Comparison of ENCODE assay signal across 9 cellular contexts in the genomic region with DNA sequence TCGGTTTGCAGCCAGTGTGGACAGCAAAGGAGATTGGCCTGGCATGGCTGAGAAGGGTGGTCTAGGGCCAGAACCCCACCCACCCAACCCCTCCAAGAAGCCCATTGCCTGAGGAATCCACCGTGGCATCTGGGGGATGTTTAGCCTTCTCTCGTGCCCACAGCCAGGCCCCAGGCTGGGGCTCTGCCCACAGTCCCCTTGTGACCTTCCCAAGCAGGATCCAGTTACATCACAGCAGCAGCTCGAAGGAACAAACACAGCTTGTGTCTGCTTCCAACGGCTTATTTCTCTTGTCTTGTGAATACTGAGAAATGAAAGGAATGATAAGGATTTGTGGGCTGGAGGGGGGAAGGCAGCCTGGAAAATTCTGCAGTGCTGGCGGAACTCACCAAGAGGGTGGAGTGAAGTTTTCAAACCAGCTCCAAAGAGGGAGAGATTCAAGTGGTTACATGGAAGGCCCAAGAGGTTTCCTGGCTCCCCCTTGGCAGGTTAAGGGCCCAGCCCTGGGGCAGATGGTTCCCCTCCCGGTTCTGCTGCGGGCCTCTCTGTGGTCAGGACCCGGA.
A peak's percentile ranks its signal among the peaks of the same experiment; 100 is the strongest.
DNase-seq lines count a peak whose midpoint lies in the region; ATAC-seq, FAIRE-seq and TF ChIP-seq lines count a peak whose summit lies in the region.
"Had no signal": no experiment of that assay in that cellular context is flagged by ENCODE, and none has a peak within 500 bp of the region (broad histone marks: within the 10 kb centered on the region; RNA-seq: fewer than 3 reads in every experiment).

No MANE protein-coding gene starts in this region.

- FAIRE-seq in K562 (lab: Jason Lieb, UNC): no peak

- no peak for TF ChIP-seq RAD21 in K562 (CRISPR knock-in tag; conservative IDR thresholded peaks at IDR 0.05 in 1 of 2, IDR thresholded peaks at IDR 0.05 in 1 of 2)

- in situ Hi-C loops in K562 (cut with MboI): no loop called here

- TF ChIP-seq POLR2A in K562 (conservative IDR thresholded peaks at IDR 0.05) (no peak), stomach (IDR thresholded peaks at IDR 0.05) (no peak)

- H3K4me1 ChIP-seq in K562 (replicated peaks in 1 of 2; ENCODE audit: control insufficient read depth in 2 of 2, insufficient read depth in 2 of 2, low read length in 2 of 2): peaks cover 3 to 41% of the 10 kb centered on the region in 2 experiments; a peak in 4 of 5 replicates
- H3K4me1 ChIP-seq in stomach: peaks cover 0 to 42% (median 18%) of the 10 kb centered on the region in 4 donors

- H3K79me2 ChIP-seq in K562 (ENCODE audit: control insufficient read depth, insufficient read depth, low read length): no peaks in the 10 kb centered on the region

- POLR2A ChIA-PET in K562 (lab: Yijun Ruan, JAX): interaction anchor here (1.0 to 1.4 kb wide), 4 partner anchors 15 to 80 kb away, joined by 4 to 6 read pairs (median 4); no protein-coding TSS in a partner anchor

- H3K27me3 ChIP-seq in K562 (ENCODE audit: control insufficient read depth in 2 of 2, insufficient read depth in 2 of 2, low read length in 2 of 2): no peaks in the 10 kb centered on the region
- no peaks in the 10 kb centered on the region for H3K27me3 ChIP-seq in layer of hippocampus (ENCODE audit: control insufficient read depth, insufficient read depth, low read length)
- H3K27me3 ChIP-seq in stomach: no peaks in the 10 kb centered on the region

- H3K9me1 ChIP-seq in K562 (ENCODE audit: control insufficient read depth, insufficient read depth, low read length): no peaks in the 10 kb centered on the region

- CTCF ChIA-PET in K562 (lab: Yijun Ruan, JAX; ENCODE audit: low intra/inter-chr PET ratio): no interaction called here

- peak overlapping the region; percentile 83 for H2AFZ ChIP-seq in K562 (ENCODE audit: low read depth, low read length)

- H4K20me1 ChIP-seq in K562 (replicated peaks; ENCODE audit: control insufficient read depth, insufficient read depth, low read length): no peaks in the 10 kb centered on the region

- WGBS in K562 (ENCODE audit: insufficient coverage, low coverage, missing lambda C conversion rate): 47% methylated on average over 8 of the region's 9 CpGs
- WGBS in stomach, 5 donors: 41 to 54% (median 49%) methylated on average over 8 to 9 of the region's 9 CpGs

- H3K4me3 ChIP-seq in K562 (no peak overlapping the region), stomach (no peak overlapping the region)

- TF ChIP-seq EP300 in K562 (IDR thresholded peaks at IDR 0.05; ENCODE audit: low read length) (no peak), stomach (IDR thresholded peaks at IDR 0.05) (peak; percentile 65)

- peak overlapping the region in 1 of 2 experiments; percentile 84; a peak in 2 of 4 replicates for H3K9ac ChIP-seq in K562 (ENCODE audit: insufficient read depth in 1 of 2, low read depth in 2 of 2, low read length in 2 of 2)

- no TSS peak for BruUV-seq in K562 (replicated peaks; lab: Mats Ljungman, UMichigan)

- intact Hi-C loops in K562 (cut with micrococcal nuclease): no loop called here
- intact Hi-C loops in stomach (cut with DNase I; ENCODE audit: low total_unique reads): no loop called here

- H3K36me3 ChIP-seq in K562 (ENCODE audit: control insufficient read depth, insufficient read depth, low read length) (no peaks in the 10 kb centered on the region), stomach (no peaks in the 10 kb centered on the region)

- H3K27ac ChIP-seq in K562 (ENCODE audit: extremely low read depth, low read depth, low read length) (no peak overlapping the region), layer of hippocampus (ENCODE audit: low read depth, low read length) (peak overlapping the region; percentile 77), stomach (peak overlapping the region; percentile 27 to 86 (median 76))

- no peak overlapping the region for H3K4me2 ChIP-seq in K562 (ENCODE audit: insufficient read depth, low read length)

- ATAC-seq in K562: no peak
- ATAC-seq in HG03045 (IDR thresholded peaks at IDR 0.05; ENCODE audit: unreplicated experiment): no peak
- no peak for ATAC-seq in GM21447 (IDR thresholded peaks at IDR 0.05; ENCODE audit: unreplicated experiment)
- no peak for ATAC-seq in HG02798 (IDR thresholded peaks at IDR 0.05; ENCODE audit: poor library complexity, unreplicated experiment)
- ATAC-seq: activated T-helper 17 cell treated with anti-CD3 and anti-CD28 coated beads, Interleukin-2, amount 50 U/mL, for 72 hours had no signal

- TF ChIP-seq CTCF in K562 (IDR thresholded peaks at IDR 0.05 in 2 of 3, conservative IDR thresholded peaks at IDR 0.05 in 1 of 3; ENCODE audit: insufficient read depth in 2 of 3, low read depth in 1 of 3, low read length in 3 of 3) (no peak), stomach (IDR thresholded peaks at IDR 0.05) (no peak)

- DNase-seq in HCEC 1CT: peak; percentile 50
- DNase-seq in K562 (ENCODE audit: extremely low read depth in 1 of 4, low spot score in 3 of 4): peak in 1 of 4 experiments; percentile 19
- no peak for DNase-seq in stomach
- no peak for DNase-seq in GM19238 (ENCODE audit: insufficient read length, low spot score)

- no peaks in the 10 kb centered on the region; the same call in 1 of the 2 replicates for H3K9me3 ChIP-seq in K562 (replicated peaks; ENCODE audit: control insufficient read depth, insufficient read depth, low read depth, low read length)
- no peaks in the 10 kb centered on the region for H3K9me3 ChIP-seq in stomach

TF ChIP-seq in K562, 482 proteins besides CTCF, POLR2A, EP300 and RAD21 (continues in another document):
- TF ChIP-seq GABPA (tag; conservative IDR thresholded peaks at IDR 0.05; ENCODE audit: low read depth) (no peak), ZNF23 (CRISPR knock-in tag; IDR thresholded peaks at IDR 0.05) (no peak), HDAC1 (IDR thresholded peaks at IDR 0.05) (no peak), MAFF (IDR thresholded peaks at IDR 0.05; ENCODE audit: low read length) (no peak), GTF2A2 (tag; IDR thresholded peaks at IDR 0.05) (no peak), MTF1 (CRISPR knock-in tag; IDR thresholded peaks at IDR 0.05; ENCODE audit: borderline replicate concordance) (no peak), ZNF444 (CRISPR knock-in tag; IDR thresholded peaks at IDR 0.05) (no peak), ILF3 (IDR thresholded peaks at IDR 0.05; ENCODE audit: borderline replicate concordance) (no peak), PHB2 (IDR thresholded peaks at IDR 0.05; ENCODE audit: low read depth) (no peak), NFATC3 (IDR thresholded peaks at IDR 0.05) (no peak), HCFC1 (IDR thresholded peaks at IDR 0.05; ENCODE audit: low read depth, low read length) (no peak)
- TF ChIP-seq, protein P1, sequence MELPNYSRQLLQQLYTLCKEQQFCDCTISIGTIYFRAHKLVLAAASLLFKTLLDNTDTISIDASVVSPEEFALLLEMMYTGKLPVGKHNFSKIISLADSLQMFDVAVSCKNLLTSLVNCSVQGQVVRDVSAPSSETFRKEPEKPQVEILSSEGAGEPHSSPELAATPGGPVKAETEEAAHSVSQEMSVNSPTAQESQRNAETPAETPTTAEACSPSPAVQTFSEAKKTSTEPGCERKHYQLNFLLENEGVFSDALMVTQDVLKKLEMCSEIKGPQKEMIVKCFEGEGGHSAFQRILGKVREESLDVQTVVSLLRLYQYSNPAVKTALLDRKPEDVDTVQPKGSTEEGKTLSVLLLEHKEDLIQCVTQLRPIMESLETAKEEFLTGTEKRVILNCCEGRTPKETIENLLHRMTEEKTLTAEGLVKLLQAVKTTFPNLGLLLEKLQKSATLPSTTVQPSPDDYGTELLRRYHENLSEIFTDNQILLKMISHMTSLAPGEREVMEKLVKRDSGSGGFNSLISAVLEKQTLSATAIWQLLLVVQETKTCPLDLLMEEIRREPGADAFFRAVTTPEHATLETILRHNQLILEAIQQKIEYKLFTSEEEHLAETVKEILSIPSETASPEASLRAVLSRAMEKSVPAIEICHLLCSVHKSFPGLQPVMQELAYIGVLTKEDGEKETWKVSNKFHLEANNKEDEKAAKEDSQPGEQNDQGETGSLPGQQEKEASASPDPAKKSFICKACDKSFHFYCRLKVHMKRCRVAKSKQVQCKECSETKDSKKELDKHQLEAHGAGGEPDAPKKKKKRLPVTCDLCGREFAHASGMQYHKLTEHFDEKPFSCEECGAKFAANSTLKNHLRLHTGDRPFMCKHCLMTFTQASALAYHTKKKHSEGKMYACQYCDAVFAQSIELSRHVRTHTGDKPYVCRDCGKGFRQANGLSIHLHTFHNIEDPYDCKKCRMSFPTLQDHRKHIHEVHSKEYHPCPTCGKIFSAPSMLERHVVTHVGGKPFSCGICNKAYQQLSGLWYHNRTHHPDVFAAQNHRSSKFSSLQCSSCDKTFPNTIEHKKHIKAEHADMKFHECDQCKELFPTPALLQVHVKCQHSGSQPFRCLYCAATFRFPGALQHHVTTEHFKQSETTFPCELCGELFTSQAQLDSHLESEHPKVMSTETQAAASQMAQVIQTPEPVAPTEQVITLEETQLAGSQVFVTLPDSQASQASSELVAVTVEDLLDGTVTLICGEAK (IDR thresholded peaks at IDR 0.05): no peak
- TF ChIP-seq, protein P1 (CRISPR knock-in tag; IDR thresholded peaks at IDR 0.05): no peak
